Comparison of ENCODE assay signal across 28 cellular contexts in the genomic region with DNA sequence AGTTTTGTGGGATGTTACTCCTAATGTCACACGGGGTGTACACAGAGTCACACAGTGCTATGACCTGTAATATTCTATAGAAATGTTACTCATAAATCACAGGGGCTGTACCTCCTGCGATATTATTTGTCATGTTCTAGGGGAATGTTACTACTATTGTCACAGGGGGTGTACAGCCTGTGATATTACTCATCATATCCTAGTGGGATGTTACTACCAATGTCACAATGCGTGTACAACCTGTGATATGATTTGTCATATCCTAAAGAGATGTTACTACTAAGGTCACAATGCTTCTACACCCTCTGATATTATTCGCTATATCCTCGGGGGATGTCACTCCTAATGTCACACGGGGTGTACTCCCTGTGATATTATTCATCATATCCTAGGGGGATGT.
"Had no signal": no experiment of that assay in that cellular context is flagged by ENCODE, and none has a peak within 500 bp of the region (broad histone marks: within the 10 kb centered on the region; RNA-seq: fewer than 3 reads in every experiment).

No MANE protein-coding gene starts in this region.

- H3K4me1 Mint-ChIP-seq: stimulated activated memory B cell treated with anti-CD40 and anti-IgM and Interleukin-4, amounts not matched to agents 10 μg/mL and 1 μg/mL and 100 μg/mL, for 72 hours; stimulated activated naive B cell treated with anti-CD40 and anti-IgM and Interleukin-4, amounts not matched to agents 10 μg/mL and 1 μg/mL and 100 μg/mL, for 72 hours; stimulated activated naive CD8-positive, alpha-beta T cell treated with anti-CD3 and anti-CD28 coated beads, Interleukin-15, amount 100 ng/mL, for 72 hours had no signal

- H3K36me3 ChIP-seq: stomach, suprapubic skin, thoracic aorta, thyroid gland, tibial artery, tibial nerve, transverse colon, upper lobe of left lung, upper lobe of right lung, uterus, vagina had no signal

- H3K36me3 Mint-ChIP-seq: stimulated activated memory B cell treated with anti-CD40 and anti-IgM and Interleukin-4, amounts not matched to agents 10 μg/mL and 1 μg/mL and 100 μg/mL, for 72 hours; stimulated activated naive B cell treated with anti-CD40 and anti-IgM and Interleukin-4, amounts not matched to agents 10 μg/mL and 1 μg/mL and 100 μg/mL, for 72 hours had no signal

- H3K9me3 Mint-ChIP-seq: stimulated activated memory B cell treated with anti-CD40 and anti-IgM and Interleukin-4, amounts not matched to agents 10 μg/mL and 1 μg/mL and 100 μg/mL, for 72 hours; stimulated activated naive B cell treated with anti-CD40 and anti-IgM and Interleukin-4, amounts not matched to agents 10 μg/mL and 1 μg/mL and 100 μg/mL, for 72 hours; stimulated activated naive CD8-positive, alpha-beta T cell treated with anti-CD3 and anti-CD28 coated beads, Interleukin-15, amount 100 ng/mL, for 72 hours; stimulated activated naive CD8-positive, alpha-beta T cell treated with anti-CD3 and anti-CD28 coated beads, Interleukin-15, Interleukin-2, amounts not matched to agents 100 ng/mL and 50 ng/mL, for 24 hours had no signal

- H3K27me3 ChIP-seq: testis, thyroid gland, upper lobe of left lung, uterus, vagina had no signal

- H3K27ac ChIP-seq: stomach, suprapubic skin, testis, thoracic aorta, thyroid gland, tibial artery, tibial nerve, transverse colon, upper lobe of left lung, upper lobe of right lung, uterus, vagina had no signal

- H3K9me3 ChIP-seq: stomach, suprapubic skin, testis, thoracic aorta, thyroid gland, tibial artery, tibial nerve, transverse colon, upper lobe of left lung, upper lobe of right lung, uterus, vagina had no signal

- DNase-seq: stimulated activated CD4-positive, alpha-beta T cell treated with anti-CD3 and anti-CD28 coated beads, Interleukin-2, amount 100 ng/mL, for 24 hours; stimulated activated CD4-positive, alpha-beta T cell treated with anti-CD3 and anti-CD28 coated beads, Interleukin-2, amount 100 ng/mL, for 48 hours; stimulated activated CD4-positive, alpha-beta T cell treated with anti-CD3 and anti-CD28 coated beads, Interleukin-4, amount 100 ng/mL, for 1 hour; stimulated activated CD4-positive, alpha-beta T cell treated with anti-CD3 and anti-CD28 coated beads, Interleukin-4, amount 100 ng/mL, for 24 hours; stimulated activated CD4-positive, alpha-beta T cell treated with anti-CD3 and anti-CD28 coated beads, Interleukin-4, amount 100 ng/mL, for 4 hours; stimulated activated CD8-positive, alpha-beta memory T cell treated with anti-CD3 and anti-CD28 coated beads, Interleukin-4, amount 100 ng/mL, for 48 hours; stimulated activated naive B cell treated with anti-CD40 and anti-IgM and Interleukin-4, amounts not matched to agents 10 μg/mL and 1 μg/mL and 100 μg/mL, for 72 hours; stimulated activated naive CD4-positive, alpha-beta T cell; stimulated activated naive CD4-positive, alpha-beta T cell treated with Interleukin-2 at 50 U/mL for 16 hours; stimulated activated naive CD8-positive, alpha-beta T cell treated with anti-CD3 and anti-CD28 coated beads, Interleukin-15, amount 100 ng/mL, for 72 hours; stimulated activated naive CD8-positive, alpha-beta T cell treated with anti-CD3 and anti-CD28 coated beads, Interleukin-15, Interleukin-2, amounts not matched to agents 100 U/mL and 50 U/mL, for 24 hours; stomach; substantia nigra; testis; thyroid gland; tibial artery; transverse colon; trophoblast cell; upper lobe of left lung; upper lobe of right lung; uterus had no signal

- ATAC-seq: stimulated activated memory B cell treated with anti-CD40 and anti-IgM and Interleukin-4, amounts not matched to agents 10 μg/mL and 1 μg/mL and 100 μg/mL, for 72 hours; stimulated activated naive B cell treated with anti-CD40 and anti-IgM and Interleukin-4, amounts not matched to agents 10 μg/mL and 1 μg/mL and 100 μg/mL, for 72 hours; stimulated activated naive CD8-positive, alpha-beta T cell treated with anti-CD3 and anti-CD28 coated beads, Interleukin-15, amount 100 ng/mL, for 72 hours; stimulated activated naive CD8-positive, alpha-beta T cell treated with anti-CD3 and anti-CD28 coated beads, Interleukin-15, Interleukin-2, amounts not matched to agents 100 U/mL and 50 U/mL, for 24 hours; upper lobe of right lung had no signal

- H3K27ac Mint-ChIP-seq: stimulated activated memory B cell treated with anti-CD40 and anti-IgM and Interleukin-4, amounts not matched to agents 10 μg/mL and 1 μg/mL and 100 μg/mL, for 72 hours; stimulated activated naive B cell treated with anti-CD40 and anti-IgM and Interleukin-4, amounts not matched to agents 10 μg/mL and 1 μg/mL and 100 μg/mL, for 72 hours; stimulated activated naive CD8-positive, alpha-beta T cell treated with anti-CD3 and anti-CD28 coated beads, Interleukin-15, amount 100 ng/mL, for 72 hours; stimulated activated naive CD8-positive, alpha-beta T cell treated with anti-CD3 and anti-CD28 coated beads, Interleukin-15, Interleukin-2, amounts not matched to agents 100 ng/mL and 50 ng/mL, for 24 hours; type B pancreatic cell had no signal

- H3K4me1 ChIP-seq: stomach, suprapubic skin, testis, thyroid gland, tibial artery, tibial nerve, transverse colon, upper lobe of left lung, upper lobe of right lung, uterus, vagina had no signal

- H3K4me3 Mint-ChIP-seq: stimulated activated memory B cell treated with anti-CD40 and anti-IgM and Interleukin-4, amounts not matched to agents 10 μg/mL and 1 μg/mL and 100 μg/mL, for 72 hours; stimulated activated naive B cell treated with anti-CD40 and anti-IgM and Interleukin-4, amounts not matched to agents 10 μg/mL and 1 μg/mL and 100 μg/mL, for 72 hours; stimulated activated naive CD8-positive, alpha-beta T cell treated with anti-CD3 and anti-CD28 coated beads, Interleukin-15, amount 100 ng/mL, for 72 hours; stimulated activated naive CD8-positive, alpha-beta T cell treated with anti-CD3 and anti-CD28 coated beads, Interleukin-15, Interleukin-2, amounts not matched to agents 100 ng/mL and 50 ng/mL, for 24 hours; type B pancreatic cell had no signal

- H3K4me3 ChIP-seq: stomach, suprapubic skin, testis, thoracic aorta, thyroid gland, tibial artery, tibial nerve, transverse colon, upper lobe of left lung, upper lobe of right lung, uterus, vagina had no signal
